15 cellular contexts compared by ENCODE assay signal in the genomic region with DNA sequence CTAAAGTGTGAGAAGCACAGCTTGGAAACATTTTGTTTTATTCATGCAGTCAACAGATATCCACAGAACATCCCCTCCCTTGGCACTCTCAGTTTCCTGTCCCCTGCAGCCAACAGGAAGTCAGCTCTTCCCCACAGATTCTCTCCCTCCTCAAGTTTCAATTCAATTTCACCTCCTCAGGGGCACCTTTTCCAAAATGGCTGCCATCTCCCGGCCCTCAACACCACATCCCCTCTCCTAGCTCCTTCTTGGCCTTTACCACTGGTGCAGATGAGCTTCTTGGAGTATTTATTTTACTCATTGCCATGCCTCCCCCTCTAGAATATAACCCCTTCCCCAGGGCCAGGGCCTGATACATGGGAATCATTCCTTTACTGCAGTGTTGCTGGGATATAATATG.
DNase-seq lines count a peak whose midpoint lies in the region; ATAC-seq and TF ChIP-seq lines count a peak whose summit lies in the region.
"Had no signal": no experiment of that assay in that cellular context is flagged by ENCODE, and none has a peak within 500 bp of the region (broad histone marks: within the 10 kb centered on the region; RNA-seq: fewer than 3 reads in every experiment).

No MANE protein-coding gene starts in this region.

- H3K36me3 ChIP-seq in gastroesophageal sphincter (no peaks in the 10 kb centered on the region), prostate gland (no peaks in the 10 kb centered on the region)

- no peaks in the 10 kb centered on the region for H3K9me3 ChIP-seq in gastroesophageal sphincter
- no peaks in the 10 kb centered on the region for H3K9me3 ChIP-seq in prostate gland

- TF ChIP-seq POLR2A in gastroesophageal sphincter (IDR thresholded peaks at IDR 0.05) (no peak), prostate gland (IDR thresholded peaks at IDR 0.05) (no peak)

- no peak for DNase-seq in prostate gland (ENCODE audit: low spot score)
- DNase-seq in NAMALWA (ENCODE audit: low spot score): no peak
- no peak for DNase-seq in COLO829 (ENCODE audit: low spot score)
- DNase-seq in kidney tubule cell (ENCODE audit: low spot score): no peak
- DNase-seq: AML-193; CD4-positive, CD25-positive, alpha-beta regulatory T cell; DMS79; NCI-H1048; NCI-H1694 treated with DMSO at 0.1 percent for 48 hours; PC-9 had no signal

- intact Hi-C loops in prostate gland (cut with DNase I): loop anchor here (10.0 kb wide), 3 partner anchors 490 to 1170 kb away; no protein-coding TSS in a partner anchor

- no peak for ATAC-seq in gastroesophageal sphincter
- no peak for ATAC-seq in HG03159 (IDR thresholded peaks at IDR 0.05; ENCODE audit: unreplicated experiment)
- ATAC-seq: GM12878 had no signal

- H3K4me1 ChIP-seq in gastroesophageal sphincter: peaks cover 0 to 47% (median 16%) of the 10 kb centered on the region in 3 donors
- peaks cover 10% of the 10 kb centered on the region for H3K4me1 ChIP-seq in prostate gland (replicated peaks)

- H3K27ac ChIP-seq in C4-2B: peak overlapping the region; percentile 74
- peak overlapping the region; percentile 91 for H3K27ac ChIP-seq in angular gyrus (ENCODE audit: low read depth, low read length)
- peak overlapping the region in 3 of 4 donors; percentile 70 to 74 (median 72) for H3K27ac ChIP-seq in gastroesophageal sphincter
- H3K27ac ChIP-seq in prostate gland: peak overlapping the region; percentile 62 to 65
- H3K27ac ChIP-seq: PC-9 had no signal

- TF ChIP-seq EP300 in gastroesophageal sphincter (IDR thresholded peaks at IDR 0.05): no peak

- TF ChIP-seq CTCF in C4-2B (conservative IDR thresholded peaks at IDR 0.05) (no peak), gastroesophageal sphincter (IDR thresholded peaks at IDR 0.05) (no peak), prostate gland (IDR thresholded peaks at IDR 0.05) (no peak)

- 78 to 100% methylated on average over 1 of the region's 1 CpG for WGBS in gastroesophageal sphincter (ENCODE audit: low coverage in 1 of 2), 2 donors
- WGBS in prostate gland: 84% methylated on average over 1 of the region's 1 CpG

- peaks cover 12% of the 10 kb centered on the region for H3K27me3 ChIP-seq in gastroesophageal sphincter
- no peaks in the 10 kb centered on the region for H3K27me3 ChIP-seq in prostate gland (replicated peaks; ENCODE audit: insufficient read depth)

- H3K4me3 ChIP-seq in gastroesophageal sphincter (no peak overlapping the region), prostate gland (no peak overlapping the region)
- H3K4me3 ChIP-seq: GM12878, PC-9 had no signal
